ENCODE assay signal across 9 cellular contexts in genomic region chr20:37661536-37661935, GRCh38.
"Had no signal": no experiment of that assay in that cellular context is flagged by ENCODE, and none has a peak within 500 bp of the region (broad histone marks: within the 10 kb centered on the region; RNA-seq: fewer than 3 reads in every experiment).

No MANE protein-coding gene starts in this region.

- H3K27ac ChIP-seq: HL-60 had no signal

- H3K4me3 ChIP-seq: HAP-1, K562 had no signal

- H3K36me3 ChIP-seq: HAP-1 had no signal

- H3K27ac Mint-ChIP-seq: HFFc6 had no signal

- ATAC-seq: HCT116, K562 had no signal

- H3K4me1 ChIP-seq: HAP-1 had no signal

- H3K4me3 Mint-ChIP-seq: HFFc6 had no signal

- DNase-seq: GOT3, H7, HFFc6, IMR-90, KG1 had no signal
